ENCODE assay signal across 1 cellular context in genomic region chr10:62426600-62426999, GRCh38.
TF ChIP-seq lines count a peak whose summit lies in the region.

No MANE protein-coding gene starts in this region.

TF ChIP-seq in Ishikawa, 13 proteins besides CTCF, POLR2A, EP300 and RAD21 (continued from another document):
- TF ChIP-seq REST (IDR thresholded peaks at IDR 0.05; ENCODE audit: low read depth) = no peak
- peak; percentile 22; the same call in 1 of the 2 replicates for TF ChIP-seq TCF12 (IDR thresholded peaks at IDR 0.05; ENCODE audit: low read depth)
- TF ChIP-seq FOXM1 (IDR thresholded peaks at IDR 0.05; ENCODE audit: borderline replicate concordance, low read depth) = no peak
- peak; percentile 51; the same call in 1 of the 2 replicates for TF ChIP-seq TEAD4 (IDR thresholded peaks at IDR 0.05)
